In genomic region chr1:45545019-45545493, GRCh38 we compare ENCODE assay signal across 9 cellular contexts. TPM values are rescaled to one million over a fixed set of nuclear protein-coding genes. Genes with fewer than 3 reads are reported as not detected.
DNase-seq lines count a peak whose midpoint lies in the region; ATAC-seq and TF ChIP-seq lines count a peak whose summit lies in the region.
"Had no signal": no experiment of that assay in that cellular context is flagged by ENCODE, and none has a peak within 500 bp of the region (broad histone marks: within the 10 kb centered on the region; RNA-seq: fewer than 3 reads in every experiment).

No MANE protein-coding gene starts in this region.

- H3K27me3 ChIP-seq in CD8-positive, alpha-beta T cell (ENCODE audit: insufficient read depth, low read length): no peaks in the 10 kb centered on the region
- H3K27me3 ChIP-seq in foreskin keratinocyte (peaks cover 2% of the 10 kb centered on the region), esophagus muscularis mucosa (peaks cover 0 to 6% (median 0%) of the 10 kb centered on the region in 4 donors)
- H3K27me3 ChIP-seq: cardiac muscle cell had no signal

- H3K4me1 ChIP-seq in CD8-positive, alpha-beta T cell (ENCODE audit: insufficient read depth, low read length): peaks cover 16% of the 10 kb centered on the region
- H3K4me1 ChIP-seq in foreskin keratinocyte: no peaks in the 10 kb centered on the region
- H3K4me1 ChIP-seq in esophagus muscularis mucosa: peaks cover 1 to 20% (median 10%) of the 10 kb centered on the region in 4 donors

- ATAC-seq in CD8-positive, alpha-beta T cell: no peak
- peak; percentile 59 for ATAC-seq in GM19455 (IDR thresholded peaks at IDR 0.05; ENCODE audit: unreplicated experiment)
- ATAC-seq in HG03460 (IDR thresholded peaks at IDR 0.05; ENCODE audit: unreplicated experiment): peak; percentile 66
- ATAC-seq in foreskin keratinocyte: peak; percentile 27
- no peak for ATAC-seq in GM21360 (IDR thresholded peaks at IDR 0.05; ENCODE audit: unreplicated experiment)

- H3K27ac ChIP-seq in CD8-positive, alpha-beta T cell (ENCODE audit: low read depth, low read length): no peak overlapping the region
- H3K27ac ChIP-seq in foreskin keratinocyte (no peak overlapping the region), esophagus muscularis mucosa (replicated peaks in 1 of 4) (no peak overlapping the region)
- H3K27ac ChIP-seq: cardiac muscle cell had no signal

- CTCF ChIA-PET in CD8-positive, alpha-beta T cell (lab: Charles Lee): interaction anchor here (0.8 to 3.9 kb wide), 4 partner anchors 9 to 33 kb away, joined by 3 to 15 read pairs (median 3); no protein-coding TSS in a partner anchor

- H3K4me1 Mint-ChIP-seq in CD8-positive, alpha-beta T cell (ENCODE audit: low read depth): peaks cover 21% of the 10 kb centered on the region

- no peak for DNase-seq in CD8-positive, alpha-beta T cell
- DNase-seq in foreskin keratinocyte: peak in 1 of 2 donors; percentile 20
- DNase-seq in esophagus muscularis mucosa (ENCODE audit: extremely low spot score): no peak
- DNase-seq in NCI-H226: no peak
- DNase-seq in DMS 273 treated with DMSO at 0.1 percent for 48 hours (lab: John Stamatoyannopoulos, UW): no peak

- H3K9me3 ChIP-seq in CD8-positive, alpha-beta T cell (ENCODE audit: low read length): no peaks in the 10 kb centered on the region
- H3K9me3 ChIP-seq in esophagus muscularis mucosa: no peaks in the 10 kb centered on the region

- no peak for TF ChIP-seq CTCF in CD8-positive, alpha-beta T cell (IDR thresholded peaks at IDR 0.05)
- TF ChIP-seq CTCF in foreskin keratinocyte (conservative IDR thresholded peaks at IDR 0.05) (no peak), esophagus muscularis mucosa (IDR thresholded peaks at IDR 0.05) (no peak)

- H3K27me3 Mint-ChIP-seq in CD8-positive, alpha-beta T cell (ENCODE audit: low read depth): no peaks in the 10 kb centered on the region

- no peak overlapping the region for H3K4me3 Mint-ChIP-seq in CD8-positive, alpha-beta T cell

- H3K36me3 Mint-ChIP-seq in CD8-positive, alpha-beta T cell: no peaks in the 10 kb centered on the region

- no peak for TF ChIP-seq POLR2A in esophagus muscularis mucosa (IDR thresholded peaks at IDR 0.05; ENCODE audit: low read depth)

- POLR2A ChIA-PET in CD8-positive, alpha-beta T cell (lab: Charles Lee): interaction anchor here (2.1 kb wide), 1 partner anchor 23 kb away, joined by 9 read pairs; the partner anchor contains the start of gene PRDX1

- H3K36me3 ChIP-seq in CD8-positive, alpha-beta T cell (ENCODE audit: insufficient read depth, low read length): no peaks in the 10 kb centered on the region
- no peaks in the 10 kb centered on the region for H3K36me3 ChIP-seq in esophagus muscularis mucosa
- H3K36me3 ChIP-seq: cardiac muscle cell had no signal

- H3K27ac Mint-ChIP-seq in CD8-positive, alpha-beta T cell: peak overlapping the region; percentile 38

- no peaks in the 10 kb centered on the region for H3K9me3 Mint-ChIP-seq in CD8-positive, alpha-beta T cell

- no peak overlapping the region for H3K4me3 ChIP-seq in CD8-positive, alpha-beta T cell (ENCODE audit: low read depth, low read length)
- H3K4me3 ChIP-seq in esophagus muscularis mucosa: no peak overlapping the region
- H3K4me3 ChIP-seq: cardiac muscle cell had no signal

- intact Hi-C loops in CD8-positive, alpha-beta T cell (cut with DNase I, micrococcal nuclease): no loop called here
- intact Hi-C loops in esophagus muscularis mucosa (cut with DNase I): no loop called here

- 65% methylated on average over 6 of the region's 6 CpGs for WGBS in esophagus muscularis mucosa

- no peak for TF ChIP-seq EP300 in esophagus muscularis mucosa (IDR thresholded peaks at IDR 0.05)

RNA-seq across cellular contexts. Expression of gene AKR1A1, which starts 5.6 kb away (rescaled TPM):
- total RNA-seq in CD8-positive, alpha-beta T cell: 10 to 100 TPM; 27.2 to 31.9 TPM
- 144 and 153 TPM in 2 replicates for total RNA-seq in foreskin keratinocyte
- 142 and 150 TPM in 2 replicates for polyA plus RNA-seq in foreskin keratinocyte
- total RNA-seq in esophagus muscularis mucosa: 10 to 100 TPM; 45.6 to 64.0 (median 51.0) TPM

RNA-seq across cellular contexts. Expression of gene PRDX1, which starts 23.4 kb away (rescaled TPM):
- 10 to 100 TPM; 20.4 to 27.0 TPM for total RNA-seq in CD8-positive, alpha-beta T cell
- total RNA-seq in foreskin keratinocyte: 680 and 737 TPM in 2 replicates
- 906 and 916 TPM in 2 replicates for polyA plus RNA-seq in foreskin keratinocyte
- total RNA-seq in esophagus muscularis mucosa: 100 to 1,000 TPM; 244 to 349 (median 321) TPM

RNA-seq across cellular contexts. Expression of gene NASP, which starts 38.8 kb away (rescaled TPM):
- 100 to 1,000 TPM; 106 to 112 TPM for total RNA-seq in CD8-positive, alpha-beta T cell
- total RNA-seq in foreskin keratinocyte (107 and 146 TPM in 2 replicates), esophagus muscularis mucosa (10 to 100 TPM; 51.4 to 60.6 (median 53.5) TPM)
- 112 and 150 TPM in 2 replicates for polyA plus RNA-seq in foreskin keratinocyte

RNA-seq across cellular contexts. Expression of gene MMACHC, which starts 45.0 kb away (rescaled TPM):
- under 1 TPM; 0.14 to 0.30 TPM for total RNA-seq in CD8-positive, alpha-beta T cell
- total RNA-seq in foreskin keratinocyte: 10.5 and 12.4 TPM in 2 replicates
- polyA plus RNA-seq in foreskin keratinocyte: 6.4 and 7.7 TPM in 2 replicates
- total RNA-seq in esophagus muscularis mucosa: 1 to 10 TPM; 1.3 to 4.6 (median 3.3) TPM

RNA-seq across cellular contexts. Expression of gene CCDC163, which starts 45.2 kb away (rescaled TPM):
- 1 to 10 TPM; 3.9 to 4.7 TPM for total RNA-seq in CD8-positive, alpha-beta T cell
- total RNA-seq in foreskin keratinocyte (1.7 and 2.3 TPM in 2 replicates), esophagus muscularis mucosa (1 to 10 TPM in 2 of 4 donors, under 1 TPM in 2; 0.50 to 1.3 (median 0.98) TPM)
- polyA plus RNA-seq in foreskin keratinocyte: 1.2 and 1.4 TPM in 2 replicates

Comparison
In these comparisons a context has a peak if more than half of its experiments do, and no peak if none do; other contexts are left out.
1. ATAC-seq: peak in GM19455 (single experiment), HG03460 (single experiment) and foreskin keratinocyte (single experiment); none in CD8-positive, alpha-beta T cell (single experiment) and GM21360 (single experiment).
2. RNA of gene PRDX1, which starts 23.4 kb away (total RNA-seq): 680 to 737 TPM in foreskin keratinocyte and 244 to 349 TPM in esophagus muscularis mucosa; 20.4 to 27.0 TPM in CD8-positive, alpha-beta T cell; every median in the first group is over 4 times any median in the second.